1 cellular context compared by ENCODE assay signal in genomic region chr10:71223365-71224058, GRCh38.
TF ChIP-seq lines count a peak whose summit lies in the region.

No MANE protein-coding gene starts in this region.

TF ChIP-seq in K562, 482 proteins besides CTCF, POLR2A, EP300 and RAD21 (continued from another document):
- TF ChIP-seq ZNF407 (IDR thresholded peaks at IDR 0.05; ENCODE audit: low read depth) (no peak), TCF3 (CRISPR knock-in tag; IDR thresholded peaks at IDR 0.05) (peak; percentile 96), TCF7 (IDR thresholded peaks at IDR 0.05; ENCODE audit: borderline replicate concordance) (no peak), RNF2 (IDR thresholded peaks at IDR 0.05) (no peak), ZNF408 (CRISPR knock-in tag; IDR thresholded peaks at IDR 0.05; ENCODE audit: low read depth) (no peak), ZFP30 (CRISPR knock-in tag; IDR thresholded peaks at IDR 0.05; ENCODE audit: borderline replicate concordance) (no peak), ARID3B (CRISPR knock-in tag; IDR thresholded peaks at IDR 0.05; ENCODE audit: borderline replicate concordance) (no peak), ESRRA (IDR thresholded peaks at IDR 0.05; ENCODE audit: borderline replicate concordance, low read depth) (peak; percentile 59; the same call in 1 of the 2 replicates), FOXA1 (IDR thresholded peaks at IDR 0.05; ENCODE audit: borderline replicate concordance) (no peak), CREM (IDR thresholded peaks at IDR 0.05; ENCODE audit: low read depth) (no peak), FOSL1 (tag; conservative IDR thresholded peaks at IDR 0.05) (0 out of 2 replicates have a peak, but pooled peaks have one; percentile 26), GABPB1 (CRISPR knock-in tag; IDR thresholded peaks at IDR 0.05) (no peak), CXXC5 (CRISPR knock-in tag; IDR thresholded peaks at IDR 0.05) (peak; percentile 62), ZNF589 (CRISPR knock-in tag; IDR thresholded peaks at IDR 0.05; ENCODE audit: low read depth) (peak; percentile 76), ARNT (IDR thresholded peaks at IDR 0.05) (peak in 1 of 2 experiments; percentile 43; a peak in 1 of 4 replicates), MGA (IDR thresholded peaks at IDR 0.05) (peak; percentile 53; the same call in 1 of the 2 replicates)
